1 cellular context compared by ENCODE assay signal in the genomic region with DNA sequence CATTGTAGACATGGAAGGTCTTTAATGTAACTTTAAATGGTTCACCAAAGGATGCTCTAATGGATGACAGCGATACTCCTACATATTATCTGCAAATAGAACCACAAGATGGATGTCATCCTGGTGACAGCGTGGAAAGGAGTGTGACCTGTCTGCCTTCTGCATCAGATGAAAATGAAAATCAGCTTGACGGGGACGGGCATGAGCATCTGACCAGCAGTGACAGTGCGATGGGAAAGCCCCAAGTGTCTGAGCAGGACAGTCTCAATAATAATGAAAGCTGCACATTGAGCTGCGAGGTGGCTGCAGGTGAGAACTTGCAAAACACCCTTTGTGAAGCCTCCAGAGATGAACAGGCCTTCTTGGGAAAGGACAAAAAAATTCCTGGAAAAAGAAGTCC.
TF ChIP-seq lines count a peak whose summit lies in the region.

No MANE protein-coding gene starts in this region.

TF ChIP-seq in SK-N-SH, 30 proteins besides CTCF, POLR2A, EP300 and RAD21 (continued from another document):
- no peak for TF ChIP-seq FOXM1 (IDR thresholded peaks at IDR 0.05; ENCODE audit: low read depth)
- no peak for TF ChIP-seq TEAD4 (IDR thresholded peaks at IDR 0.05; ENCODE audit: borderline replicate concordance, insufficient read depth)
- TF ChIP-seq, protein P1, sequence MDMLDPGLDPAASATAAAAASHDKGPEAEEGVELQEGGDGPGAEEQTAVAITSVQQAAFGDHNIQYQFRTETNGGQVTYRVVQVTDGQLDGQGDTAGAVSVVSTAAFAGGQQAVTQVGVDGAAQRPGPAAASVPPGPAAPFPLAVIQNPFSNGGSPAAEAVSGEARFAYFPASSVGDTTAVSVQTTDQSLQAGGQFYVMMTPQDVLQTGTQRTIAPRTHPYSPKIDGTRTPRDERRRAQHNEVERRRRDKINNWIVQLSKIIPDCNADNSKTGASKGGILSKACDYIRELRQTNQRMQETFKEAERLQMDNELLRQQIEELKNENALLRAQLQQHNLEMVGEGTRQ (IDR thresholded peaks at IDR 0.05; ENCODE audit: borderline replicate concordance, low read depth, low read length) = no peak
